18 cellular contexts compared by ENCODE assay signal in genomic region chr11:69558519-69558941, GRCh38.
DNase-seq lines count a peak whose midpoint lies in the region; ATAC-seq, FAIRE-seq and TF ChIP-seq lines count a peak whose summit lies in the region.
"Had no signal": no experiment of that assay in that cellular context is flagged by ENCODE, and none has a peak within 500 bp of the region (broad histone marks: within the 10 kb centered on the region; RNA-seq: fewer than 3 reads in every experiment).

No MANE protein-coding gene starts in this region.

- no TSS peak for BruUV-seq in K562 (replicated peaks; lab: Mats Ljungman, UMichigan)

- no peak overlapping the region for H2AFZ ChIP-seq in K562 (ENCODE audit: low read depth, low read length)
- H2AFZ ChIP-seq: PC-9 had no signal

- POLR2A ChIA-PET in activated CD8-positive, alpha-beta T cell treated with anti-CD3 and anti-CD28 coated beads, Interleukin-2, amount 10 ng/mL, durations not matched to agents 7 days and 5 days (lab: Charles Lee): no interaction called here
- POLR2A ChIA-PET in K562 (lab: Yijun Ruan, JAX): interaction anchor here (0.5 kb wide), 1 partner anchor 444 kb away, joined by 5 read pairs; no protein-coding TSS in a partner anchor

- no peak for TF ChIP-seq EP300 in K562 (IDR thresholded peaks at IDR 0.05; ENCODE audit: low read length)

- no peak for TF ChIP-seq RAD21 in K562 (CRISPR knock-in tag; conservative IDR thresholded peaks at IDR 0.05 in 1 of 2, IDR thresholded peaks at IDR 0.05 in 1 of 2)

- FAIRE-seq in K562 (lab: Jason Lieb, UNC) (no peak), H54 (lab: Jason Lieb, UNC) (no peak)
- FAIRE-seq: GM12891 had no signal

- no peaks in the 10 kb centered on the region for H3K79me2 ChIP-seq in K562 (ENCODE audit: control insufficient read depth, insufficient read depth, low read length)

- peak; percentile 78 for ATAC-seq in activated CD8-positive, alpha-beta T cell treated with anti-CD3 and anti-CD28 coated beads, Interleukin-2, amount 10 ng/mL, durations not matched to agents 7 days and 5 days
- ATAC-seq in K562: no peak
- peak; percentile 73 for ATAC-seq in stimulated activated naive CD8-positive, alpha-beta T cell treated with anti-CD3 and anti-CD28 coated beads, Interleukin-15, amount 100 ng/mL, for 72 hours
- ATAC-seq: psoas muscle had no signal

- intact Hi-C loops in K562 (cut with micrococcal nuclease): no loop called here

- peaks cover 18% of the 10 kb centered on the region for H3K4me1 Mint-ChIP-seq in activated CD8-positive, alpha-beta T cell treated with anti-CD3 and anti-CD28 coated beads, Interleukin-2, amount 10 ng/mL, durations not matched to agents 7 days and 5 days (ENCODE audit: low read depth)
- H3K4me1 Mint-ChIP-seq in stimulated activated naive CD8-positive, alpha-beta T cell treated with anti-CD3 and anti-CD28 coated beads, Interleukin-15, amount 100 ng/mL, for 72 hours: peaks cover 21% of the 10 kb centered on the region

- H3K9me3 Mint-ChIP-seq in activated CD8-positive, alpha-beta T cell treated with anti-CD3 and anti-CD28 coated beads, Interleukin-2, amount 10 ng/mL, durations not matched to agents 7 days and 5 days (ENCODE audit: insufficient read depth): no peaks in the 10 kb centered on the region
- H3K9me3 Mint-ChIP-seq in stimulated activated naive CD8-positive, alpha-beta T cell treated with anti-CD3 and anti-CD28 coated beads, Interleukin-15, amount 100 ng/mL, for 72 hours: no peaks in the 10 kb centered on the region

- H3K27me3 ChIP-seq in K562 (ENCODE audit: control insufficient read depth in 2 of 2, insufficient read depth in 2 of 2, low read length in 2 of 2): peaks cover 0 to 38% of the 10 kb centered on the region in 2 experiments; a peak in 3 of 5 replicates
- H3K27me3 ChIP-seq: transverse colon had no signal

- no peaks in the 10 kb centered on the region for H3K4me1 ChIP-seq in K562 (replicated peaks in 1 of 2; ENCODE audit: control insufficient read depth in 2 of 2, insufficient read depth in 2 of 2, low read length in 2 of 2)
- H3K4me1 ChIP-seq: Caco-2, psoas muscle, transverse colon had no signal

- no peak overlapping the region for H3K27ac Mint-ChIP-seq in activated CD8-positive, alpha-beta T cell treated with anti-CD3 and anti-CD28 coated beads, Interleukin-2, amount 10 ng/mL, durations not matched to agents 7 days and 5 days
- no peak overlapping the region for H3K27ac Mint-ChIP-seq in stimulated activated naive CD8-positive, alpha-beta T cell treated with anti-CD3 and anti-CD28 coated beads, Interleukin-15, amount 100 ng/mL, for 72 hours
- H3K27ac Mint-ChIP-seq: nephron progenitor cell had no signal

- H3K36me3 ChIP-seq in K562 (ENCODE audit: control insufficient read depth, insufficient read depth, low read length): no peaks in the 10 kb centered on the region
- H3K36me3 ChIP-seq: transverse colon, WERI-Rb-1 had no signal

- CTCF ChIA-PET in activated CD8-positive, alpha-beta T cell treated with anti-CD3 and anti-CD28 coated beads, Interleukin-2, amount 10 ng/mL, durations not matched to agents 7 days and 5 days (lab: Charles Lee): no interaction called here
- CTCF ChIA-PET in K562 (lab: Yijun Ruan, JAX; ENCODE audit: low intra/inter-chr PET ratio): no interaction called here

- TF ChIP-seq POLR2A in K562 (conservative IDR thresholded peaks at IDR 0.05) (no peak), H54 (IDR thresholded peaks at IDR 0.05; ENCODE audit: low read depth, low read length) (no peak)

- H3K36me3 Mint-ChIP-seq in activated CD8-positive, alpha-beta T cell treated with anti-CD3 and anti-CD28 coated beads, Interleukin-2, amount 10 ng/mL, durations not matched to agents 7 days and 5 days (ENCODE audit: low read depth): no peaks in the 10 kb centered on the region

- no peaks in the 10 kb centered on the region for H3K9me3 ChIP-seq in K562 (replicated peaks; ENCODE audit: control insufficient read depth, insufficient read depth, low read depth, low read length)
- H3K9me3 ChIP-seq: Caco-2, SK-N-SH, transverse colon had no signal

- H3K4me2 ChIP-seq in K562 (ENCODE audit: insufficient read depth, low read length): no peak overlapping the region
- H3K4me2 ChIP-seq: PC-9, SK-N-SH had no signal

- no peak overlapping the region for H3K27ac ChIP-seq in K562 (ENCODE audit: extremely low read depth, low read depth, low read length)
- H3K27ac ChIP-seq: PC-9, psoas muscle, transverse colon, WERI-Rb-1 had no signal

- no peaks in the 10 kb centered on the region for H4K20me1 ChIP-seq in K562 (replicated peaks; ENCODE audit: control insufficient read depth, insufficient read depth, low read length)

- H3K4me3 ChIP-seq in K562: no peak overlapping the region
- H3K4me3 ChIP-seq: PC-9, psoas muscle, transverse colon had no signal

- no peak overlapping the region for H3K4me3 Mint-ChIP-seq in activated CD8-positive, alpha-beta T cell treated with anti-CD3 and anti-CD28 coated beads, Interleukin-2, amount 10 ng/mL, durations not matched to agents 7 days and 5 days
- H3K4me3 Mint-ChIP-seq in stimulated activated naive CD8-positive, alpha-beta T cell treated with anti-CD3 and anti-CD28 coated beads, Interleukin-15, amount 100 ng/mL, for 72 hours: peak overlapping the region; percentile 37 to 40
- H3K4me3 Mint-ChIP-seq: nephron progenitor cell had no signal

- no peak overlapping the region for H3K9ac ChIP-seq in K562 (ENCODE audit: insufficient read depth in 1 of 2, low read depth in 2 of 2, low read length in 2 of 2)
- H3K9ac ChIP-seq: SK-N-SH had no signal

- H3K27me3 Mint-ChIP-seq in activated CD8-positive, alpha-beta T cell treated with anti-CD3 and anti-CD28 coated beads, Interleukin-2, amount 10 ng/mL, durations not matched to agents 7 days and 5 days (ENCODE audit: low read depth): peaks cover 9% of the 10 kb centered on the region
- H3K27me3 Mint-ChIP-seq in stimulated activated naive CD8-positive, alpha-beta T cell treated with anti-CD3 and anti-CD28 coated beads, Interleukin-15, amount 100 ng/mL, for 72 hours: peaks cover 52% of the 10 kb centered on the region

- TF ChIP-seq CTCF in K562 (IDR thresholded peaks at IDR 0.05 in 2 of 3, conservative IDR thresholded peaks at IDR 0.05 in 1 of 3; ENCODE audit: insufficient read depth in 2 of 3, low read depth in 1 of 3, low read length in 3 of 3): no peak

- DNase-seq in stimulated activated CD4-positive, alpha-beta T cell treated with anti-CD3 and anti-CD28 coated beads, Interleukin-12 subunit alpha, Interleukin-12 subunit beta, amount 100 ng/mL, for 48 hours (ENCODE audit: low read depth in 2 of 3, low spot score in 1 of 3): peak in 2 of 3 donors; percentile 6 to 8
- DNase-seq in stimulated activated CD4-positive, alpha-beta T cell treated with anti-CD3 and anti-CD28 coated beads, Interleukin-12 subunit alpha, Interleukin-12 subunit beta, amount 100 ng/mL, for 4 hours: no peak
- DNase-seq in activated CD8-positive, alpha-beta T cell treated with anti-CD3 and anti-CD28 coated beads, Interleukin-2, amount 10 ng/mL, durations not matched to agents 7 days and 5 days: peak; percentile 39
- DNase-seq in K562 (ENCODE audit: extremely low read depth in 1 of 4, low spot score in 3 of 4) (peak in 1 of 4 experiments; percentile 4), OCI-M1 (lab: John Stamatoyannopoulos, UW) (no peak), OCI-M2 (lab: John Stamatoyannopoulos, UW; ENCODE audit: unreplicated experiment) (no peak), H54 (ENCODE audit: insufficient read length, low spot score) (no peak)
- DNase-seq in stimulated activated naive CD8-positive, alpha-beta T cell treated with anti-CD3 and anti-CD28 coated beads, Interleukin-15, amount 100 ng/mL, for 72 hours: peak in 1 of 2 donors; percentile 16
- DNase-seq: Caco-2, NCI-H2081, NCI-H526, nephron progenitor cell, PC-9, psoas muscle, SK-N-SH, transverse colon, WERI-Rb-1 had no signal

- 14% methylated on average over 12 of the region's 12 CpGs for WGBS in K562 (ENCODE audit: insufficient coverage, low coverage, missing lambda C conversion rate)

- no peaks in the 10 kb centered on the region for H3K9me1 ChIP-seq in K562 (ENCODE audit: control insufficient read depth, insufficient read depth, low read length)

- in situ Hi-C loops in K562 (cut with MboI): no loop called here

TF ChIP-seq in K562, 482 proteins besides CTCF, POLR2A, EP300 and RAD21:
- TF ChIP-seq CBX1 (IDR thresholded peaks at IDR 0.05; ENCODE audit: low read depth) (no peak), MYC (IDR thresholded peaks at IDR 0.05; ENCODE audit: low read depth, low read length) (0 out of 2 replicates have a peak, but pooled peaks have one; percentile 15), MYC (CRISPR knock-in tag; IDR thresholded peaks at IDR 0.05; ENCODE audit: borderline replicate concordance, low read depth) (no peak)

Comparison
In these comparisons a context has a peak if more than half of its experiments do, and no peak if none do; other contexts are left out.
1. DNase-seq: peak in stimulated activated CD4-positive, alpha-beta T cell treated with anti-CD3 and anti-CD28 coated beads, Interleukin-12 subunit alpha, Interleukin-12 subunit beta, amount 100 ng/mL, for 48 hours (2 of 3) and activated CD8-positive, alpha-beta T cell treated with anti-CD3 and anti-CD28 coated beads, Interleukin-2, amount 10 ng/mL, durations not matched to agents 7 days and 5 days (single experiment); none in stimulated activated CD4-positive, alpha-beta T cell treated with anti-CD3 and anti-CD28 coated beads, Interleukin-12 subunit alpha, Interleukin-12 subunit beta, amount 100 ng/mL, for 4 hours (single experiment), OCI-M1 (single experiment), OCI-M2 (single experiment) and H54 (single experiment).